ENCODE assay signal across 33 cellular contexts in genomic region chr6:40075051-40075445, GRCh38.
"Had no signal": no experiment of that assay in that cellular context is flagged by ENCODE, and none has a peak within 500 bp of the region (broad histone marks: within the 10 kb centered on the region; RNA-seq: fewer than 3 reads in every experiment).

No MANE protein-coding gene starts in this region.

- H3K27ac Mint-ChIP-seq: activated B cell treated with CpG ODN at 0.5 μM for 24 hours; activated CD4-positive, alpha-beta memory T cell treated with anti-CD3 and anti-CD28 coated beads, Interleukin-2, amount 10 ng/mL, durations not matched to agents 7 days and 5 days; activated CD4-positive, alpha-beta T cell treated with anti-CD3 and anti-CD28 coated beads for 36 hours; activated CD4-positive, alpha-beta T cell treated with anti-CD3 and anti-CD28 coated beads, Interleukin-2, amount 10 ng/mL, durations not matched to agents 24 days and 14 days; activated naive CD8-positive, alpha-beta T cell; activated T-cell treated with anti-CD3 and anti-CD28 coated beads, Interleukin-2, amount 50 U/mL, for 24 hours; activated T-helper 17 cell treated with anti-CD3 and anti-CD28 coated beads, Interleukin-2, amount 50 U/mL, for 72 hours; T-helper 17 cell; T-helper 2 cell treated with Interferon-gamma antibody and Interleukin-4, amounts not matched to agents 5 μg/mL and 100 μg/mL, for 36 hours had no signal

- H3K4me1 ChIP-seq: colonic mucosa, gastroesophageal sphincter, heart right ventricle had no signal

- H3K36me3 Mint-ChIP-seq: activated naive CD8-positive, alpha-beta T cell had no signal

- H3K4me1 Mint-ChIP-seq: activated B cell treated with CpG ODN at 0.5 μM for 24 hours; activated CD4-positive, alpha-beta memory T cell treated with anti-CD3 and anti-CD28 coated beads, Interleukin-2, amount 10 ng/mL, durations not matched to agents 7 days and 5 days; activated CD4-positive, alpha-beta T cell treated with anti-CD3 and anti-CD28 coated beads for 36 hours; activated CD4-positive, alpha-beta T cell treated with anti-CD3 and anti-CD28 coated beads, Interleukin-2, amount 10 ng/mL, durations not matched to agents 24 days and 14 days; activated T-helper 17 cell treated with anti-CD3 and anti-CD28 coated beads, Interleukin-2, amount 50 U/mL, for 72 hours; T-helper 17 cell had no signal

- H3K27me3 Mint-ChIP-seq: activated CD4-positive, alpha-beta memory T cell treated with anti-CD3 and anti-CD28 coated beads, Interleukin-2, amount 10 ng/mL, durations not matched to agents 7 days and 5 days had no signal

- ATAC-seq: activated CD4-positive, alpha-beta T cell treated with anti-CD3 and anti-CD28 coated beads for 36 hours; activated T-helper 17 cell treated with anti-CD3 and anti-CD28 coated beads, Interleukin-2, amount 50 U/mL, for 72 hours; gastroesophageal sphincter; heart right ventricle; T-helper 17 cell had no signal

- H3K4me3 Mint-ChIP-seq: activated B cell treated with CpG ODN at 0.5 μM for 24 hours; activated CD4-positive, alpha-beta memory T cell treated with anti-CD3 and anti-CD28 coated beads, Interleukin-2, amount 10 ng/mL, durations not matched to agents 7 days and 5 days; activated CD4-positive, alpha-beta T cell treated with anti-CD3 and anti-CD28 coated beads for 36 hours; activated CD4-positive, alpha-beta T cell treated with anti-CD3 and anti-CD28 coated beads, Interleukin-2, amount 10 ng/mL, durations not matched to agents 24 days and 14 days; activated naive CD8-positive, alpha-beta T cell; activated T-cell treated with anti-CD3 and anti-CD28 coated beads, Interleukin-2, amount 50 U/mL, for 24 hours; activated T-helper 17 cell treated with anti-CD3 and anti-CD28 coated beads, Interleukin-2, amount 50 U/mL, for 72 hours; T-helper 17 cell; T-helper 2 cell treated with Interferon-gamma antibody and Interleukin-4, amounts not matched to agents 5 μg/mL and 100 μg/mL, for 36 hours had no signal

- H3K27me3 ChIP-seq: brain microvascular endothelial cell, cardiac muscle cell, colonic mucosa, hepatocyte had no signal

- H3K9me3 Mint-ChIP-seq: activated B cell treated with CpG ODN at 0.5 μM for 24 hours; activated CD4-positive, alpha-beta memory T cell treated with anti-CD3 and anti-CD28 coated beads, Interleukin-2, amount 10 ng/mL, durations not matched to agents 7 days and 5 days; activated CD4-positive, alpha-beta T cell treated with anti-CD3 and anti-CD28 coated beads, Interleukin-2, amount 10 ng/mL, durations not matched to agents 24 days and 14 days; activated T-cell treated with anti-CD3 and anti-CD28 coated beads, Interleukin-2, amount 50 U/mL, for 24 hours; activated T-helper 17 cell treated with anti-CD3 and anti-CD28 coated beads, Interleukin-2, amount 50 U/mL, for 72 hours; T-helper 2 cell treated with Interferon-gamma antibody and Interleukin-4, amounts not matched to agents 5 μg/mL and 100 μg/mL, for 36 hours had no signal

- DNase-seq: activated B cell treated with CpG ODN at 0.5 μM for 24 hours; activated CD4-positive, alpha-beta memory T cell treated with anti-CD3 and anti-CD28 coated beads, Interleukin-2, amount 10 ng/mL, durations not matched to agents 7 days and 5 days; activated CD4-positive, alpha-beta T cell treated with anti-CD3 and anti-CD28 coated beads for 36 hours; activated CD4-positive, alpha-beta T cell treated with anti-CD3 and anti-CD28 coated beads, Interleukin-2, amount 10 ng/mL, durations not matched to agents 24 days and 14 days; activated CD4-positive, alpha-beta T cell treated with anti-CD3 and anti-CD28 coated beads, Interleukin-2, amount 50 U/mL, for 4 hours; activated CD4-positive, CD25-positive, alpha-beta regulatory T cell treated with anti-CD3 and anti-CD28 coated beads, Interleukin-2, amount 50 U/mL, for 72 hours; activated CD8-positive, alpha-beta memory T cell treated with anti-CD3 and anti-CD28 coated beads, Interleukin-2, amount 50 U/mL, for 48 hours; activated effector memory CD4-positive, alpha-beta T cell treated with Interleukin-2 at 50 U/mL for 16 hours; activated gamma-delta T cell treated with Interleukin-2 at 50 U/mL for 16 hours; activated naive CD4-positive, alpha-beta T cell treated with anti-CD3 and anti-CD28 coated beads, Interleukin-2, amount 50 U/mL, for 16 hours; activated naive CD4-positive, alpha-beta T cell treated with Interleukin-2 at 50 U/mL for 16 hours; activated T-cell treated with anti-CD3 and anti-CD28 coated beads for 4 hours; activated T-cell treated with anti-CD3 and anti-CD28 coated beads, Interleukin-2, amount 50 U/mL, for 24 hours; amniotic stem cell; anterior cingulate cortex; brain microvascular endothelial cell; central memory CD4-positive, alpha-beta T cell; cerebellar nuclear complex; colonic mucosa; effector CD8-positive, alpha-beta T cell; erythroblast; foreskin melanocyte; heart right ventricle; T-helper 1 cell; T-helper 17 cell; T1000; WERI-Rb-1 had no signal

- H3K9me3 ChIP-seq: colonic mucosa, gastroesophageal sphincter, heart right ventricle had no signal

- H3K36me3 ChIP-seq: brain microvascular endothelial cell, cardiac muscle cell, colonic mucosa, gastroesophageal sphincter, heart right ventricle, WERI-Rb-1 had no signal

- H3K4me3 ChIP-seq: cardiac muscle cell, colonic mucosa, gastroesophageal sphincter, heart right ventricle, hepatocyte had no signal

- H3K27ac ChIP-seq: brain microvascular endothelial cell, cardiac muscle cell, colonic mucosa, gastroesophageal sphincter, heart right ventricle, hepatocyte, WERI-Rb-1 had no signal
